ENCODE assay signal across 12 cellular contexts in the genomic region with DNA sequence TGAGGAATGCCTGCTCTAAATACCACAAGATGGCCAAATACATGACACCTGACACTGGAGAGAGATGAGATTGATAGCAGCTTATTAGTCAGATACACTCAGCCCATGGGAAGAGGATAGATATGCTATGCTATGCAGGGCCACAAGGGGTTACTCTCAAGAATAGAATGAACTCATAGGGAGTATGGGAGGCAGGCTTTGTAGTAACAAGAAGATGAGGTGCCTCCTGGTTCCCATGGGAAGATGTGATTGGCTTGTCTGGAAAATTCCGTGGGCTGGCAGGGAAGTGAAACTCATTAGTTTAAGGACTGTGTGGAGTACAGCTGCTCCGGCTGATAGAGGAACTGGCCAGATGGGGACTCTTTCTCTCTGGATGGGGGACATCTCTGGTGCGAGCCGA. TPM values are rescaled to one million over a fixed set of nuclear protein-coding genes. Genes with fewer than 3 reads are reported as not detected.
A peak's percentile ranks its signal among the peaks of the same experiment; 100 is the strongest.
DNase-seq lines count a peak whose midpoint lies in the region; ATAC-seq and TF ChIP-seq lines count a peak whose summit lies in the region.
"Had no signal": no experiment of that assay in that cellular context is flagged by ENCODE, and none has a peak within 500 bp of the region (broad histone marks: within the 10 kb centered on the region; RNA-seq: fewer than 3 reads in every experiment).

No MANE protein-coding gene starts in this region.

- TF ChIP-seq POLR2A in breast epithelium (IDR thresholded peaks at IDR 0.05) (no peak), body of pancreas (IDR thresholded peaks at IDR 0.05) (no peak)

- H3K36me3 Mint-ChIP-seq in MCF 10A (ENCODE audit: insufficient read depth, unreplicated experiment) (no peaks in the 10 kb centered on the region), endodermal cell (ENCODE audit: low read depth) (peaks cover 5% of the 10 kb centered on the region)
- no peaks in the 10 kb centered on the region for H3K36me3 Mint-ChIP-seq in activated CD8-positive, alpha-beta memory T cell treated with anti-CD3 and anti-CD28 coated beads, Interleukin-2, amount 10 ng/mL, durations not matched to agents 7 days and 5 days
- H3K36me3 Mint-ChIP-seq in activated CD4-positive, alpha-beta memory T cell treated with anti-CD3 and anti-CD28 coated beads for 36 hours = no peaks in the 10 kb centered on the region

- H3K4me3 ChIP-seq in breast epithelium = no peak overlapping the region
- no peak overlapping the region for H3K4me3 ChIP-seq in endodermal cell (ENCODE audit: low read length)
- no peak overlapping the region for H3K4me3 ChIP-seq in body of pancreas
- H3K4me3 ChIP-seq: ascending aorta; BLaER1 treated with 17β-estradiol and CSF1 and Interleukin-3, amounts not matched to agents 10 nM and 100 nM had no signal

- H3K27ac ChIP-seq in breast epithelium (no peak overlapping the region), endodermal cell (ENCODE audit: low read depth, low read length) (no peak overlapping the region), body of pancreas (no peak overlapping the region)
- H3K27ac ChIP-seq: ascending aorta; BLaER1 treated with 17β-estradiol and CSF1 and Interleukin-3, amounts not matched to agents 10 nM and 100 nM had no signal

- no TSS peak for BruUV-seq in MCF 10A (replicated peaks; lab: Mats Ljungman, UMichigan)

- H3K9me3 ChIP-seq in breast epithelium = no peaks in the 10 kb centered on the region
- no peaks in the 10 kb centered on the region for H3K9me3 ChIP-seq in endodermal cell (ENCODE audit: control insufficient read depth, low read length)
- no peaks in the 10 kb centered on the region for H3K9me3 ChIP-seq in body of pancreas
- H3K9me3 ChIP-seq: ascending aorta; BLaER1 treated with 17β-estradiol and CSF1 and Interleukin-3, amounts not matched to agents 10 nM and 100 nM had no signal

- CTCF ChIA-PET in MCF 10A (lab: Yijun Ruan, JAX) = no interaction called here
- CTCF ChIA-PET in activated CD8-positive, alpha-beta memory T cell treated with anti-CD3 and anti-CD28 coated beads, Interleukin-2, amount 10 ng/mL, durations not matched to agents 7 days and 5 days (lab: Charles Lee) = no interaction called here
- CTCF ChIA-PET in activated CD4-positive, alpha-beta memory T cell treated with anti-CD3 and anti-CD28 coated beads for 36 hours (lab: Charles Lee) = no interaction called here

- DNase-seq in MCF 10A (ENCODE audit: unreplicated experiment) (peak; percentile 16), breast epithelium (ENCODE audit: low spot score in 2 of 2) (no peak), NCI-H526 (lab: John Stamatoyannopoulos, UW) (peak; percentile 34 to 52), endodermal cell (peak; percentile 51), body of pancreas (no peak)
- no peak for DNase-seq in activated CD8-positive, alpha-beta memory T cell treated with anti-CD3 and anti-CD28 coated beads, Interleukin-2, amount 10 ng/mL, durations not matched to agents 7 days and 5 days
- DNase-seq in activated CD4-positive, alpha-beta T cell treated with anti-CD3 and anti-CD28 coated beads for 48 hours = no peak
- no peak for DNase-seq in activated CD4-positive, alpha-beta memory T cell treated with anti-CD3 and anti-CD28 coated beads for 36 hours
- DNase-seq: NCI-H446 treated with DMSO at 0.1 percent for 48 hours had no signal

- no peak for TF ChIP-seq CTCF in MCF 10A (IDR thresholded peaks at IDR 0.05; ENCODE audit: unreplicated experiment)
- TF ChIP-seq CTCF in breast epithelium (IDR thresholded peaks at IDR 0.05) = no peak
- peak; percentile 66 for TF ChIP-seq CTCF in endodermal cell (conservative IDR thresholded peaks at IDR 0.05)
- no peak for TF ChIP-seq CTCF in body of pancreas (IDR thresholded peaks at IDR 0.05)

- no peak for ATAC-seq in activated CD8-positive, alpha-beta memory T cell treated with anti-CD3 and anti-CD28 coated beads, Interleukin-2, amount 10 ng/mL, durations not matched to agents 7 days and 5 days
- no peak for ATAC-seq in body of pancreas

- H3K9me3 Mint-ChIP-seq in MCF 10A (ENCODE audit: unreplicated experiment) (no peaks in the 10 kb centered on the region), endodermal cell (no peaks in the 10 kb centered on the region)
- no peaks in the 10 kb centered on the region for H3K9me3 Mint-ChIP-seq in activated CD8-positive, alpha-beta memory T cell treated with anti-CD3 and anti-CD28 coated beads, Interleukin-2, amount 10 ng/mL, durations not matched to agents 7 days and 5 days (ENCODE audit: low read depth)
- no peaks in the 10 kb centered on the region for H3K9me3 Mint-ChIP-seq in activated CD4-positive, alpha-beta memory T cell treated with anti-CD3 and anti-CD28 coated beads for 36 hours

- H3K4me3 Mint-ChIP-seq in MCF 10A (ENCODE audit: unreplicated experiment) (no peak overlapping the region), endodermal cell (no peak overlapping the region)
- no peak overlapping the region for H3K4me3 Mint-ChIP-seq in activated CD8-positive, alpha-beta memory T cell treated with anti-CD3 and anti-CD28 coated beads, Interleukin-2, amount 10 ng/mL, durations not matched to agents 7 days and 5 days
- no peak overlapping the region for H3K4me3 Mint-ChIP-seq in activated CD4-positive, alpha-beta memory T cell treated with anti-CD3 and anti-CD28 coated beads for 36 hours

- H3K27ac Mint-ChIP-seq in MCF 10A (ENCODE audit: low read depth, unreplicated experiment) (no peak overlapping the region), endodermal cell (no peak overlapping the region)
- H3K27ac Mint-ChIP-seq in activated CD8-positive, alpha-beta memory T cell treated with anti-CD3 and anti-CD28 coated beads, Interleukin-2, amount 10 ng/mL, durations not matched to agents 7 days and 5 days = no peak overlapping the region
- no peak overlapping the region for H3K27ac Mint-ChIP-seq in activated CD4-positive, alpha-beta memory T cell treated with anti-CD3 and anti-CD28 coated beads for 36 hours

- no peak overlapping the region for H3K9ac ChIP-seq in endodermal cell (ENCODE audit: extremely low read depth, low read length, poor library complexity, severe bottlenecking)
- H3K9ac ChIP-seq: BLaER1 treated with 17β-estradiol and CSF1 and Interleukin-3, amounts not matched to agents 10 nM and 100 nM had no signal

- POLR2A ChIA-PET in MCF 10A (lab: Yijun Ruan, JAX) = no interaction called here
- POLR2A ChIA-PET in activated CD4-positive, alpha-beta memory T cell treated with anti-CD3 and anti-CD28 coated beads for 36 hours (lab: Charles Lee) = no interaction called here

- intact Hi-C loops in MCF 10A (cut with micrococcal nuclease) (no loop called here), breast epithelium (cut with DNase I; ENCODE audit: low total_unique reads) (no loop called here), body of pancreas (cut with DNase I) (no loop called here)
- intact Hi-C loops in activated CD4-positive, alpha-beta memory T cell treated with anti-CD3 and anti-CD28 coated beads for 36 hours (cut with micrococcal nuclease) = no loop called here

- H3K4me1 Mint-ChIP-seq in MCF 10A (ENCODE audit: insufficient read depth, unreplicated experiment) (no peaks in the 10 kb centered on the region), endodermal cell (no peaks in the 10 kb centered on the region)
- H3K4me1 Mint-ChIP-seq in activated CD8-positive, alpha-beta memory T cell treated with anti-CD3 and anti-CD28 coated beads, Interleukin-2, amount 10 ng/mL, durations not matched to agents 7 days and 5 days = no peaks in the 10 kb centered on the region
- H3K4me1 Mint-ChIP-seq in activated CD4-positive, alpha-beta memory T cell treated with anti-CD3 and anti-CD28 coated beads for 36 hours (ENCODE audit: low read depth) = no peaks in the 10 kb centered on the region

- H3K27me3 ChIP-seq in breast epithelium (no peaks in the 10 kb centered on the region), endodermal cell (ENCODE audit: control insufficient read depth, insufficient read depth, low read length, poor library complexity, severe bottlenecking) (no peaks in the 10 kb centered on the region), body of pancreas (no peaks in the 10 kb centered on the region)
- H3K27me3 ChIP-seq: ascending aorta; BLaER1 treated with 17β-estradiol and CSF1 and Interleukin-3, amounts not matched to agents 10 nM and 100 nM had no signal

- WGBS in endodermal cell (ENCODE audit: insufficient coverage in 1 of 2, insufficient read length in 1 of 2), 2 experiments = 20 to 80% methylated on average over 1 to 4 of the region's 4 CpGs
- 53 to 84% methylated on average over 4 of the region's 4 CpGs for WGBS in body of pancreas, 2 donors

- H3K27me3 Mint-ChIP-seq in MCF 10A (ENCODE audit: insufficient read depth, unreplicated experiment) = no peaks in the 10 kb centered on the region
- no peaks in the 10 kb centered on the region for H3K27me3 Mint-ChIP-seq in endodermal cell (ENCODE audit: insufficient read depth)
- H3K27me3 Mint-ChIP-seq in activated CD8-positive, alpha-beta memory T cell treated with anti-CD3 and anti-CD28 coated beads, Interleukin-2, amount 10 ng/mL, durations not matched to agents 7 days and 5 days = no peaks in the 10 kb centered on the region
- no peaks in the 10 kb centered on the region for H3K27me3 Mint-ChIP-seq in activated CD4-positive, alpha-beta memory T cell treated with anti-CD3 and anti-CD28 coated beads for 36 hours

- no peaks in the 10 kb centered on the region for H3K4me1 ChIP-seq in breast epithelium
- H3K4me1 ChIP-seq in endodermal cell (ENCODE audit: control insufficient read depth, insufficient read depth, low read length) = no peaks in the 10 kb centered on the region
- H3K4me1 ChIP-seq in body of pancreas = no peaks in the 10 kb centered on the region
- H3K4me1 ChIP-seq: ascending aorta had no signal

- H3K36me3 ChIP-seq in breast epithelium = peaks cover 5% of the 10 kb centered on the region
- no peaks in the 10 kb centered on the region for H3K36me3 ChIP-seq in endodermal cell (ENCODE audit: control insufficient read depth, insufficient read depth, low read length)
- H3K36me3 ChIP-seq in body of pancreas (replicated peaks in 1 of 2; ENCODE audit: insufficient read depth in 1 of 2, low read depth in 2 of 2) = peaks cover 0 to 2% of the 10 kb centered on the region in 2 donors

RNA-seq across cellular contexts. Expression of gene CCDC30, which starts 16.5 kb away (rescaled TPM):
- total RNA-seq in MCF 10A (2022) (2.2 and 3.2 TPM in 2 replicates), breast epithelium (10 to 100 TPM in 2 of 3 donors, 1 to 10 TPM in 1; 3.4 to 15.4 (median 14.0) TPM), endodermal cell (1 to 10 TPM; 4.8 to 6.4 TPM), body of pancreas (1 to 10 TPM; 2.3 to 8.9 TPM)
- 4.3 TPM for polyA plus RNA-seq in endodermal cell (2013, experiment 1 of 2)
- 5.5 TPM for polyA plus RNA-seq in endodermal cell (2013, experiment 2 of 2)
- 1 to 10 TPM; 1.5 to 2.9 TPM for total RNA-seq in activated CD8-positive, alpha-beta memory T cell treated with anti-CD3 and anti-CD28 coated beads, Interleukin-2, amount 10 ng/mL, durations not matched to agents 7 days and 5 days
- 1 to 10 TPM; 1.5 to 2.3 TPM for total RNA-seq in activated CD4-positive, alpha-beta memory T cell treated with anti-CD3 and anti-CD28 coated beads for 36 hours
- total RNA-seq: ascending aorta had no signal

RNA-seq across cellular contexts. Expression of gene PPCS, which starts 23.3 kb away (rescaled TPM):
- total RNA-seq in MCF 10A (2022) (56.1 and 56.9 TPM in 2 replicates), breast epithelium (10 to 100 TPM; 67.8 to 89.3 (median 77.0) TPM), endodermal cell (10 to 100 TPM; 38.7 to 48.9 TPM), body of pancreas (10 to 100 TPM; 25.9 to 27.4 TPM)
- polyA plus RNA-seq in endodermal cell (2013, experiment 1 of 2) = 36.5 TPM
- 31.5 TPM for polyA plus RNA-seq in endodermal cell (2013, experiment 2 of 2)
- total RNA-seq in activated CD8-positive, alpha-beta memory T cell treated with anti-CD3 and anti-CD28 coated beads, Interleukin-2, amount 10 ng/mL, durations not matched to agents 7 days and 5 days = 10 to 100 TPM; 32.0 to 40.4 TPM
- total RNA-seq in activated CD4-positive, alpha-beta memory T cell treated with anti-CD3 and anti-CD28 coated beads for 36 hours = 10 to 100 TPM; 50.8 to 52.3 TPM

RNA-seq across cellular contexts. Expression of gene ZMYND12, which starts 23.8 kb away (rescaled TPM):
- total RNA-seq in MCF 10A (2022) (0.21 TPM in 1 of 2 replicates, not detected in the other), breast epithelium (1 to 10 TPM; 1.3 to 4.6 (median 3.8) TPM), endodermal cell (1 to 10 TPM in 1 of 2 donors, under 1 TPM in 1; 0.44 to 1.1 TPM), body of pancreas (1 to 10 TPM; 1.0 to 1.3 TPM)
- polyA plus RNA-seq in endodermal cell (2013, experiment 1 of 2) = 1.2 TPM
- 0.79 TPM for polyA plus RNA-seq in endodermal cell (2013, experiment 2 of 2)
- total RNA-seq in activated CD8-positive, alpha-beta memory T cell treated with anti-CD3 and anti-CD28 coated beads, Interleukin-2, amount 10 ng/mL, durations not matched to agents 7 days and 5 days = 1 to 10 TPM in 1 of 2 experiments, under 1 TPM in 1; 0.21 to 1.1 TPM
- 1 to 10 TPM in 1 of 2 experiments, under 1 TPM in 1; 0.97 to 1.3 TPM for total RNA-seq in activated CD4-positive, alpha-beta memory T cell treated with anti-CD3 and anti-CD28 coated beads for 36 hours
- total RNA-seq: ascending aorta, glomerular endothelial cell had no signal

Comparison
In these comparisons a context has a peak if more than half of its experiments do, and no peak if none do; other contexts are left out.
1. DNase-seq: peak in MCF 10A (single experiment), NCI-H526 (2 of 2) and endodermal cell (single experiment); none in breast epithelium (0 of 2), activated CD8-positive, alpha-beta memory T cell treated with anti-CD3 and anti-CD28 coated beads, Interleukin-2, amount 10 ng/mL, durations not matched to agents 7 days and 5 days (single experiment), activated CD4-positive, alpha-beta T cell treated with anti-CD3 and anti-CD28 coated beads for 48 hours (single experiment), activated CD4-positive, alpha-beta memory T cell treated with anti-CD3 and anti-CD28 coated beads for 36 hours (single experiment) and body of pancreas (0 of 4).